ENCODE assay signal across 8 cellular contexts in the genomic region with DNA sequence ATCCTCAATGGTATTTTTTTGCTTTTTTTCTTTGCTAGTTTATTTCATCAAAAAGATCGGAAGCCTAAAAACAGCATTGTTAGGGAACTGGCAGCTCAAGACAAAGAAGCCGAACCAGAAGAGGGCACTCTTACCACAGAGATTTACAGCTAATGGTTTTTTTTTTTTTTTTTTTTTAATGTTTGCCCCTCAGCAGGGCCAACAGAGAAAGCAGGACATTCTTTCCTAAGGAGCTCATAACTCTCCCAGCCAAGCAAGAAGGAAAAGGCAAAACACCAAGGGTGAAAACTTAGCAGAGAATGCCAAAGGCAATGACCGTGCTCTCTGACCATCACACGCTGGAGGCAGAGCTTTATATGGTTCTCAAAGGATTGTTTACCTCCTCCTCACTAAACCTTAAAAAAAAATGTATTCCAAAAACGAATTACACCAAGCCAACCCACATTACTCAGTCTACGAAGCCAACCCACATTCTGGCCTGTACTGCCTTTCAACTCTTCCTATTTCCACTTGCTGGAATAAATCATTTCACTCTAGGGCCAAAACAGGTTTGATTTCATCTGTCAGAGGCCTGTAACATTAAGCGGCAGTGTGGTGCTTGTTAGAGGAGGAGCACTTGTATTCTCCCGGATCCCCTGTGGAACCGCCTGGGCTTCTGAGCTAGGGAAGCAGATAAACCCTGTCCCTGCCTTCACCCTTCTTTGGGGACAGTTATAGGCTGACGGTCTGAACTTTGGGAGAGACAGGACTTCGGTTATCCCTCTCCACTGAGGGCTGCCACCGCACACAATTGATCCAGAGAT. TPM values are rescaled to one million over a fixed set of nuclear protein-coding genes. Genes with fewer than 3 reads are reported as not detected.
DNase-seq lines count a peak whose midpoint lies in the region; ATAC-seq and TF ChIP-seq lines count a peak whose summit lies in the region.

No MANE protein-coding gene starts in this region.

- no peaks in the 10 kb centered on the region for H3K9me3 Mint-ChIP-seq in activated CD8-positive, alpha-beta T cell treated with anti-CD3 and anti-CD28 coated beads for 36 hours
- no peaks in the 10 kb centered on the region for H3K9me3 Mint-ChIP-seq in activated T-cell treated with anti-CD3 and anti-CD28 coated beads, Interleukin-2, amount 50 U/mL, for 24 hours

- H3K36me3 ChIP-seq in heart left ventricle = no peaks in the 10 kb centered on the region

- H3K27me3 ChIP-seq in heart left ventricle = no peaks in the 10 kb centered on the region

- CTCF ChIA-PET in activated CD8-positive, alpha-beta T cell treated with anti-CD3 and anti-CD28 coated beads for 36 hours (lab: Charles Lee) = interaction anchor here (0.7 to 3.9 kb wide), 24 partner anchors 8 to 351 kb away, joined by 3 to 31 read pairs (median 4); a partner anchor contains a TSS

- H3K9me3 ChIP-seq in heart left ventricle = no peaks in the 10 kb centered on the region

- 49 to 58% (median 52%) methylated on average over 12 of the region's 12 CpGs for WGBS in heart left ventricle, 4 donors

- peak; percentile 73 for DNase-seq in Ammon's horn (ENCODE audit: low spot score)
- peak; percentile 58 for DNase-seq in NCI-H2171 treated with DMSO at 0.1 percent for 48 hours (lab: John Stamatoyannopoulos, UW)
- peak; percentile 50 for DNase-seq in activated CD8-positive, alpha-beta T cell treated with anti-CD3 and anti-CD28 coated beads for 36 hours
- peak in 3 of 5 donors; percentile 34 to 54 (median 53) for DNase-seq in heart left ventricle
- DNase-seq in pulmonary artery endothelial cell (ENCODE audit: low read depth, low spot score) = peak; percentile 67
- DNase-seq in activated T-cell treated with anti-CD3 and anti-CD28 coated beads, Interleukin-2, amount 50 U/mL, for 24 hours = no peak
- no peak for DNase-seq in 8988T

- no peaks in the 10 kb centered on the region for H3K4me1 Mint-ChIP-seq in activated CD8-positive, alpha-beta T cell treated with anti-CD3 and anti-CD28 coated beads for 36 hours (ENCODE audit: low read depth)
- peaks cover 4% of the 10 kb centered on the region for H3K4me1 Mint-ChIP-seq in activated T-cell treated with anti-CD3 and anti-CD28 coated beads, Interleukin-2, amount 50 U/mL, for 24 hours (ENCODE audit: low read depth)

- no peak overlapping the region for H3K4me3 Mint-ChIP-seq in activated CD8-positive, alpha-beta T cell treated with anti-CD3 and anti-CD28 coated beads for 36 hours
- no peak overlapping the region for H3K4me3 Mint-ChIP-seq in activated T-cell treated with anti-CD3 and anti-CD28 coated beads, Interleukin-2, amount 50 U/mL, for 24 hours

- intact Hi-C loops in activated CD8-positive, alpha-beta T cell treated with anti-CD3 and anti-CD28 coated beads for 36 hours (cut with micrococcal nuclease) = loop anchor here (1.0 to 10.0 kb wide), 2 partner anchors 159 to 318 kb away; no protein-coding TSS in a partner anchor
- intact Hi-C loops in heart left ventricle (cut with DNase I) = loop anchor here (1.0 to 10.0 kb wide), 13 partner anchors 35 to 519 kb away; a partner anchor contains a TSS

- peak; percentile 56 for TF ChIP-seq CTCF in activated CD8-positive, alpha-beta T cell treated with anti-CD3 and anti-CD28 coated beads for 36 hours (IDR thresholded peaks at IDR 0.05)
- TF ChIP-seq CTCF in heart left ventricle (IDR thresholded peaks at IDR 0.05) = peak; percentile 40 to 74 (median 64)

- POLR2A ChIA-PET in activated CD8-positive, alpha-beta T cell treated with anti-CD3 and anti-CD28 coated beads for 36 hours (lab: Charles Lee) = no interaction called here

- H3K27ac ChIP-seq in heart left ventricle = peak overlapping the region; percentile 45 to 87 (median 70)

- peak; percentile 53 for ATAC-seq in GM18909 (IDR thresholded peaks at IDR 0.05; ENCODE audit: poor library complexity, unreplicated experiment)
- no peak for ATAC-seq in activated CD8-positive, alpha-beta T cell treated with anti-CD3 and anti-CD28 coated beads for 36 hours
- ATAC-seq in heart left ventricle = peak; percentile 75 to 92 (median 90)

- H3K4me3 ChIP-seq in heart left ventricle = no peak overlapping the region

- H3K27me3 Mint-ChIP-seq in activated CD8-positive, alpha-beta T cell treated with anti-CD3 and anti-CD28 coated beads for 36 hours = peaks cover 3% of the 10 kb centered on the region
- peaks cover 6% of the 10 kb centered on the region for H3K27me3 Mint-ChIP-seq in activated T-cell treated with anti-CD3 and anti-CD28 coated beads, Interleukin-2, amount 50 U/mL, for 24 hours

- no peak for TF ChIP-seq POLR2A in heart left ventricle (IDR thresholded peaks at IDR 0.05)

- H3K27ac Mint-ChIP-seq in activated CD8-positive, alpha-beta T cell treated with anti-CD3 and anti-CD28 coated beads for 36 hours = no peak overlapping the region
- H3K27ac Mint-ChIP-seq in activated T-cell treated with anti-CD3 and anti-CD28 coated beads, Interleukin-2, amount 50 U/mL, for 24 hours = no peak overlapping the region

- H3K4me1 ChIP-seq in heart left ventricle = peaks cover 0 to 11% (median 2%) of the 10 kb centered on the region in 12 donors

- no peaks in the 10 kb centered on the region for H3K36me3 Mint-ChIP-seq in activated CD8-positive, alpha-beta T cell treated with anti-CD3 and anti-CD28 coated beads for 36 hours (ENCODE audit: low read depth)
- no peaks in the 10 kb centered on the region for H3K36me3 Mint-ChIP-seq in activated T-cell treated with anti-CD3 and anti-CD28 coated beads, Interleukin-2, amount 50 U/mL, for 24 hours (ENCODE audit: low read depth)

RNA-seq across cellular contexts. Expression of a gene that starts 35.6 kb away (rescaled TPM):
- total RNA-seq in activated CD8-positive, alpha-beta T cell treated with anti-CD3 and anti-CD28 coated beads for 36 hours = 10 to 100 TPM; 16.0 to 18.3 TPM
- total RNA-seq in heart left ventricle = 100 to 1,000 TPM in 7 of 9 donors, 10 to 100 TPM in 2; 78.2 to 190 (median 144) TPM
- 100 to 1,000 TPM; 112 to 313 TPM for polyA plus RNA-seq in heart left ventricle
- total RNA-seq in pulmonary artery endothelial cell = 60.9 and 61.9 TPM in 2 replicates

Comparison
In these comparisons a context has a peak if more than half of its experiments do, and no peak if none do; other contexts are left out.
1. DNase-seq: peak in Ammon's horn (single experiment), NCI-H2171 treated with DMSO at 0.1 percent for 48 hours (single experiment), activated CD8-positive, alpha-beta T cell treated with anti-CD3 and anti-CD28 coated beads for 36 hours (single experiment), heart left ventricle (3 of 5) and pulmonary artery endothelial cell (single experiment); none in activated T-cell treated with anti-CD3 and anti-CD28 coated beads, Interleukin-2, amount 50 U/mL, for 24 hours (single experiment) and 8988T (single experiment).